1 cellular context compared by ENCODE assay signal in genomic region chr1:24490101-24490781, GRCh38.
TF ChIP-seq lines count a peak whose summit lies in the region.

No MANE protein-coding gene starts in this region.

TF ChIP-seq in K562, 482 proteins besides CTCF, POLR2A, EP300 and RAD21 (continued from another document and continues in another):
- TF ChIP-seq ZNF609 (CRISPR knock-in tag; IDR thresholded peaks at IDR 0.05; ENCODE audit: borderline replicate concordance), result no peak
- no peak for TF ChIP-seq FOXA1 (IDR thresholded peaks at IDR 0.05; ENCODE audit: borderline replicate concordance)
- TF ChIP-seq NFYB (IDR thresholded peaks at IDR 0.05; ENCODE audit: extremely low read depth, insufficient read length), result peak; percentile 95
- 0 out of 2 replicates have a peak, but pooled peaks have one; percentile 29 for TF ChIP-seq MBD2 (IDR thresholded peaks at IDR 0.05; ENCODE audit: borderline replicate concordance, low read depth)
- no peak for TF ChIP-seq ETS2 (tag; IDR thresholded peaks at IDR 0.05; ENCODE audit: borderline replicate concordance, poor library complexity, severe bottlenecking)
- no peak for TF ChIP-seq SAFB2 (IDR thresholded peaks at IDR 0.05; ENCODE audit: borderline replicate concordance, low read depth, low read length, severe bottlenecking)
- no peak for TF ChIP-seq SRSF7 (optimal IDR thresholded peaks at IDR 0.05; ENCODE audit: low read depth, low read length)
- TF ChIP-seq ZBTB8A (IDR thresholded peaks at IDR 0.05; ENCODE audit: partially characterized antibody), result no peak
- TF ChIP-seq FOS (IDR thresholded peaks at IDR 0.05; ENCODE audit: extremely low read depth, insufficient read length), result peak; percentile 33
- TF ChIP-seq, protein P1, sequence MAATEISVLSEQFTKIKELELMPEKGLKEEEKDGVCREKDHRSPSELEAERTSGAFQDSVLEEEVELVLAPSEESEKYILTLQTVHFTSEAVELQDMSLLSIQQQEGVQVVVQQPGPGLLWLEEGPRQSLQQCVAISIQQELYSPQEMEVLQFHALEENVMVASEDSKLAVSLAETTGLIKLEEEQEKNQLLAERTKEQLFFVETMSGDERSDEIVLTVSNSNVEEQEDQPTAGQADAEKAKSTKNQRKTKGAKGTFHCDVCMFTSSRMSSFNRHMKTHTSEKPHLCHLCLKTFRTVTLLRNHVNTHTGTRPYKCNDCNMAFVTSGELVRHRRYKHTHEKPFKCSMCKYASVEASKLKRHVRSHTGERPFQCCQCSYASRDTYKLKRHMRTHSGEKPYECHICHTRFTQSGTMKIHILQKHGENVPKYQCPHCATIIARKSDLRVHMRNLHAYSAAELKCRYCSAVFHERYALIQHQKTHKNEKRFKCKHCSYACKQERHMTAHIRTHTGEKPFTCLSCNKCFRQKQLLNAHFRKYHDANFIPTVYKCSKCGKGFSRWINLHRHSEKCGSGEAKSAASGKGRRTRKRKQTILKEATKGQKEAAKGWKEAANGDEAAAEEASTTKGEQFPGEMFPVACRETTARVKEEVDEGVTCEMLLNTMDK (IDR thresholded peaks at IDR 0.05; ENCODE audit: borderline replicate concordance, insufficient read depth, low read depth, low read length, poor library complexity, severe bottlenecking), result no peak
- TF ChIP-seq NONO (IDR thresholded peaks at IDR 0.05; ENCODE audit: low read depth in 2 of 2, low read length in 1 of 2), result no peak
- TF ChIP-seq NELFE (IDR thresholded peaks at IDR 0.05; ENCODE audit: insufficient read depth, insufficient read length), result no peak
- TF ChIP-seq, protein P2, sequence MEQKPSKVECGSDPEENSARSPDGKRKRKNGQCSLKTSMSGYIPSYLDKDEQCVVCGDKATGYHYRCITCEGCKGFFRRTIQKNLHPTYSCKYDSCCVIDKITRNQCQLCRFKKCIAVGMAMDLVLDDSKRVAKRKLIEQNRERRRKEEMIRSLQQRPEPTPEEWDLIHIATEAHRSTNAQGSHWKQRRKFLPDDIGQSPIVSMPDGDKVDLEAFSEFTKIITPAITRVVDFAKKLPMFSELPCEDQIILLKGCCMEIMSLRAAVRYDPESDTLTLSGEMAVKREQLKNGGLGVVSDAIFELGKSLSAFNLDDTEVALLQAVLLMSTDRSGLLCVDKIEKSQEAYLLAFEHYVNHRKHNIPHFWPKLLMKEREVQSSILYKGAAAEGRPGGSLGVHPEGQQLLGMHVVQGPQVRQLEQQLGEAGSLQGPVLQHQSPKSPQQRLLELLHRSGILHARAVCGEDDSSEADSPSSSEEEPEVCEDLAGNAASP (IDR thresholded peaks at IDR 0.05), result no peak
- TF ChIP-seq, protein P3, sequence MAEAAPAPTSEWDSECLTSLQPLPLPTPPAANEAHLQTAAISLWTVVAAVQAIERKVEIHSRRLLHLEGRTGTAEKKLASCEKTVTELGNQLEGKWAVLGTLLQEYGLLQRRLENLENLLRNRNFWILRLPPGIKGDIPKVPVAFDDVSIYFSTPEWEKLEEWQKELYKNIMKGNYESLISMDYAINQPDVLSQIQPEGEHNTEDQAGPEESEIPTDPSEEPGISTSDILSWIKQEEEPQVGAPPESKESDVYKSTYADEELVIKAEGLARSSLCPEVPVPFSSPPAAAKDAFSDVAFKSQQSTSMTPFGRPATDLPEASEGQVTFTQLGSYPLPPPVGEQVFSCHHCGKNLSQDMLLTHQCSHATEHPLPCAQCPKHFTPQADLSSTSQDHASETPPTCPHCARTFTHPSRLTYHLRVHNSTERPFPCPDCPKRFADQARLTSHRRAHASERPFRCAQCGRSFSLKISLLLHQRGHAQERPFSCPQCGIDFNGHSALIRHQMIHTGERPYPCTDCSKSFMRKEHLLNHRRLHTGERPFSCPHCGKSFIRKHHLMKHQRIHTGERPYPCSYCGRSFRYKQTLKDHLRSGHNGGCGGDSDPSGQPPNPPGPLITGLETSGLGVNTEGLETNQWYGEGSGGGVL (CRISPR knock-in tag; IDR thresholded peaks at IDR 0.05), result no peak
- TF ChIP-seq CC2D1A (IDR thresholded peaks at IDR 0.05), result peak; percentile 60; the same call in 1 of the 2 replicates
- TF ChIP-seq HDGF (IDR thresholded peaks at IDR 0.05), result no peak
- TF ChIP-seq FOXM1 (IDR thresholded peaks at IDR 0.05; ENCODE audit: low read depth), result no peak
- TF ChIP-seq FOXM1 (CRISPR knock-in tag; IDR thresholded peaks at IDR 0.05; ENCODE audit: low read depth), result no peak
- TF ChIP-seq MYBL2 (IDR thresholded peaks at IDR 0.05; ENCODE audit: low read depth), result no peak
- TF ChIP-seq MYBL2 (CRISPR knock-in tag; IDR thresholded peaks at IDR 0.05; ENCODE audit: borderline replicate concordance), result no peak
- TF ChIP-seq TAF1 (IDR thresholded peaks at IDR 0.05; ENCODE audit: control insufficient read depth, extremely low read depth, insufficient read depth, low read length, severe bottlenecking), result no peak
- TF ChIP-seq ZNF518B (CRISPR knock-in tag; IDR thresholded peaks at IDR 0.05), result no peak
- TF ChIP-seq CBX2 (IDR thresholded peaks at IDR 0.05; ENCODE audit: insufficient read depth, low read length, poor library complexity, severe bottlenecking), result no peak
- TF ChIP-seq SIN3B (IDR thresholded peaks at IDR 0.05; ENCODE audit: low read depth), result no peak
- TF ChIP-seq, protein P4, sequence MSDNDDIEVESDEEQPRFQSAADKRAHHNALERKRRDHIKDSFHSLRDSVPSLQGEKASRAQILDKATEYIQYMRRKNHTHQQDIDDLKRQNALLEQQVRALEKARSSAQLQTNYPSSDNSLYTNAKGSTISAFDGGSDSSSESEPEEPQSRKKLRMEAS (CRISPR knock-in tag; IDR thresholded peaks at IDR 0.05), result no peak
- no peak for TF ChIP-seq SIN3A (IDR thresholded peaks at IDR 0.05; ENCODE audit: borderline replicate concordance in 2 of 2, control insufficient read depth in 1 of 2, low read depth in 2 of 2, low read length in 2 of 2)
- no peak for TF ChIP-seq RB1 (IDR thresholded peaks at IDR 0.05; ENCODE audit: low read depth)
- TF ChIP-seq, protein P5, sequence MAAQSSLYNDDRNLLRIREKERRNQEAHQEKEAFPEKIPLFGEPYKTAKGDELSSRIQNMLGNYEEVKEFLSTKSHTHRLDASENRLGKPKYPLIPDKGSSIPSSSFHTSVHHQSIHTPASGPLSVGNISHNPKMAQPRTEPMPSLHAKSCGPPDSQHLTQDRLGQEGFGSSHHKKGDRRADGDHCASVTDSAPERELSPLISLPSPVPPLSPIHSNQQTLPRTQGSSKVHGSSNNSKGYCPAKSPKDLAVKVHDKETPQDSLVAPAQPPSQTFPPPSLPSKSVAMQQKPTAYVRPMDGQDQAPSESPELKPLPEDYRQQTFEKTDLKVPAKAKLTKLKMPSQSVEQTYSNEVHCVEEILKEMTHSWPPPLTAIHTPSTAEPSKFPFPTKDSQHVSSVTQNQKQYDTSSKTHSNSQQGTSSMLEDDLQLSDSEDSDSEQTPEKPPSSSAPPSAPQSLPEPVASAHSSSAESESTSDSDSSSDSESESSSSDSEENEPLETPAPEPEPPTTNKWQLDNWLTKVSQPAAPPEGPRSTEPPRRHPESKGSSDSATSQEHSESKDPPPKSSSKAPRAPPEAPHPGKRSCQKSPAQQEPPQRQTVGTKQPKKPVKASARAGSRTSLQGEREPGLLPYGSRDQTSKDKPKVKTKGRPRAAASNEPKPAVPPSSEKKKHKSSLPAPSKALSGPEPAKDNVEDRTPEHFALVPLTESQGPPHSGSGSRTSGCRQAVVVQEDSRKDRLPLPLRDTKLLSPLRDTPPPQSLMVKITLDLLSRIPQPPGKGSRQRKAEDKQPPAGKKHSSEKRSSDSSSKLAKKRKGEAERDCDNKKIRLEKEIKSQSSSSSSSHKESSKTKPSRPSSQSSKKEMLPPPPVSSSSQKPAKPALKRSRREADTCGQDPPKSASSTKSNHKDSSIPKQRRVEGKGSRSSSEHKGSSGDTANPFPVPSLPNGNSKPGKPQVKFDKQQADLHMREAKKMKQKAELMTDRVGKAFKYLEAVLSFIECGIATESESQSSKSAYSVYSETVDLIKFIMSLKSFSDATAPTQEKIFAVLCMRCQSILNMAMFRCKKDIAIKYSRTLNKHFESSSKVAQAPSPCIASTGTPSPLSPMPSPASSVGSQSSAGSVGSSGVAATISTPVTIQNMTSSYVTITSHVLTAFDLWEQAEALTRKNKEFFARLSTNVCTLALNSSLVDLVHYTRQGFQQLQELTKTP (IDR thresholded peaks at IDR 0.05; ENCODE audit: low read depth in 1 of 2, partially characterized antibody in 2 of 2), result no peak
- TF ChIP-seq CBX1 (IDR thresholded peaks at IDR 0.05; ENCODE audit: low read depth), result 0 out of 2 replicates have a peak, but pooled peaks have one; percentile 20
- TF ChIP-seq CXXC5 (CRISPR knock-in tag; IDR thresholded peaks at IDR 0.05), result no peak
- TF ChIP-seq CSDE1 (IDR thresholded peaks at IDR 0.05), result no peak
- no peak for TF ChIP-seq TAF9B (IDR thresholded peaks at IDR 0.05; ENCODE audit: partially characterized antibody)
- no peak for TF ChIP-seq DIDO1 (tag; IDR thresholded peaks at IDR 0.05; ENCODE audit: low read depth)
- TF ChIP-seq KDM5B (IDR thresholded peaks at IDR 0.05; ENCODE audit: insufficient replicate concordance, low read depth, low read length), result no peak
- no peak for TF ChIP-seq ZNF586 (CRISPR knock-in tag; conservative IDR thresholded peaks at IDR 0.05)
- no peak for TF ChIP-seq SREBF2 (CRISPR knock-in tag; IDR thresholded peaks at IDR 0.05)
- no peak for TF ChIP-seq RBFOX2 (IDR thresholded peaks at IDR 0.05; ENCODE audit: low read depth, low read length)
- TF ChIP-seq ZNF707 (CRISPR knock-in tag; conservative IDR thresholded peaks at IDR 0.05), result no peak
- TF ChIP-seq CBX3 (IDR thresholded peaks at IDR 0.05; ENCODE audit: borderline replicate concordance in 1 of 2, low read length in 2 of 2), result no peak
- 0 out of 2 replicates have a peak, but pooled peaks have one; percentile 31 for TF ChIP-seq E2F1 (CRISPR knock-in tag; IDR thresholded peaks at IDR 0.05)
- no peak for TF ChIP-seq CAMTA2 (CRISPR knock-in tag; conservative IDR thresholded peaks at IDR 0.05)
- TF ChIP-seq PRPF4 (IDR thresholded peaks at IDR 0.05; ENCODE audit: insufficient read depth, low read depth, low read length, poor library complexity, severe bottlenecking), result no peak
- no peak for TF ChIP-seq SRSF9 (IDR thresholded peaks at IDR 0.05; ENCODE audit: borderline replicate concordance, low read depth, low read length)
- no peak for TF ChIP-seq EWSR1 (IDR thresholded peaks at IDR 0.05; ENCODE audit: borderline replicate concordance, low read depth, partially characterized antibody)
- TF ChIP-seq ATF1 (CRISPR knock-in tag; IDR thresholded peaks at IDR 0.05), result no peak
- TF ChIP-seq ATF1 (tag; IDR thresholded peaks at IDR 0.05), result no peak
- TF ChIP-seq MAFG (tag; conservative IDR thresholded peaks at IDR 0.05), result no peak
- TF ChIP-seq BMI1 (IDR thresholded peaks at IDR 0.05; ENCODE audit: low read length), result no peak
